ENCODE assay signal across 10 cellular contexts in genomic region chr5:23332650-23333251, GRCh38.
DNase-seq lines count a peak whose midpoint lies in the region; ATAC-seq and TF ChIP-seq lines count a peak whose summit lies in the region.
"Had no signal": no experiment of that assay in that cellular context is flagged by ENCODE, and none has a peak within 500 bp of the region (broad histone marks: within the 10 kb centered on the region; RNA-seq: fewer than 3 reads in every experiment).

No MANE protein-coding gene starts in this region.

- H3K4ac ChIP-seq in neuronal stem cell (ENCODE audit: low read length) = no peak overlapping the region

- H3K27me3 Mint-ChIP-seq in activated T-cell treated with anti-CD3 and anti-CD28 coated beads, Interleukin-2, amount 50 U/mL, for 24 hours = no peaks in the 10 kb centered on the region

- no peaks in the 10 kb centered on the region for H3K9me3 ChIP-seq in neuronal stem cell (replicated peaks in 1 of 2; ENCODE audit: control insufficient read depth in 2 of 2, insufficient read depth in 1 of 2, low read depth in 1 of 2, low read length in 2 of 2)
- H3K9me3 ChIP-seq: ascending aorta had no signal

- no peak overlapping the region for H2BK12ac ChIP-seq in neuronal stem cell (ENCODE audit: low read length)

- H2AK5ac ChIP-seq in neuronal stem cell (ENCODE audit: low read depth, low read length) = no peak overlapping the region

- H2AFZ ChIP-seq in neuronal stem cell (ENCODE audit: low read length) = no peak overlapping the region

- H3K36me3 ChIP-seq in neuronal stem cell (replicated peaks in 1 of 2; ENCODE audit: control insufficient read depth in 2 of 2, insufficient read depth in 2 of 2, low read length in 2 of 2) = no peaks in the 10 kb centered on the region
- H3K36me3 ChIP-seq: ascending aorta had no signal

- peaks cover 7% of the 10 kb centered on the region for H3K9me3 Mint-ChIP-seq in activated T-cell treated with anti-CD3 and anti-CD28 coated beads, Interleukin-2, amount 50 U/mL, for 24 hours

- H3K18ac ChIP-seq in neuronal stem cell (ENCODE audit: low read length) = no peak overlapping the region

- H3K14ac ChIP-seq in neuronal stem cell (ENCODE audit: low read length) = no peak overlapping the region

- no peak overlapping the region for H3K27ac Mint-ChIP-seq in activated T-cell treated with anti-CD3 and anti-CD28 coated beads, Interleukin-2, amount 50 U/mL, for 24 hours

- no CpG with 5 or more reads among the region's 1 CpG for WGBS in neuronal stem cell (ENCODE audit: extremely low coverage in 2 of 2, insufficient read length in 2 of 2, insufficient replicate concordance in 1 of 2), 2 donors

- CTCF ChIA-PET in RWPE1 (lab: Yijun Ruan, JAX) = interaction anchor here (0.5 to 1.7 kb wide), 5 partner anchors 124 to 1803 kb away, joined by 3 to 6 read pairs (median 3); no protein-coding TSS in a partner anchor

- H2BK15ac ChIP-seq in neuronal stem cell (ENCODE audit: low read length) = no peak overlapping the region

- no peak overlapping the region for H2BK5ac ChIP-seq in neuronal stem cell (ENCODE audit: low read length)

- H2BK120ac ChIP-seq in neuronal stem cell (ENCODE audit: low read depth, low read length) = no peak overlapping the region

- intact Hi-C loops in Right ventricle myocardium inferior (cut with DNase I) = no loop called here

- H3K27me3 ChIP-seq in foreskin keratinocyte (no peaks in the 10 kb centered on the region), neuronal stem cell (ENCODE audit: control insufficient read depth in 3 of 3, insufficient read depth in 3 of 3, low read depth in 1 of 3, low read length in 3 of 3) (no peaks in the 10 kb centered on the region)
- H3K27me3 ChIP-seq: ascending aorta had no signal

- H3K23ac ChIP-seq in neuronal stem cell (ENCODE audit: low read depth, low read length, poor library complexity) = no peak overlapping the region

- no peak overlapping the region for H3K4me3 Mint-ChIP-seq in activated T-cell treated with anti-CD3 and anti-CD28 coated beads, Interleukin-2, amount 50 U/mL, for 24 hours

- H4K8ac ChIP-seq in neuronal stem cell (ENCODE audit: low read depth, low read length) = no peak overlapping the region

- no peak overlapping the region for H4K91ac ChIP-seq in neuronal stem cell (ENCODE audit: low read depth, low read length, poor library complexity)

- peak; percentile 72 for ATAC-seq in foreskin keratinocyte
- ATAC-seq in HG02884 (IDR thresholded peaks at IDR 0.05; ENCODE audit: unreplicated experiment) = no peak
- ATAC-seq in Right ventricle myocardium inferior = no peak

- peak; percentile 45 for TF ChIP-seq CTCF in RWPE1 (conservative IDR thresholded peaks at IDR 0.05; ENCODE audit: low read depth)
- TF ChIP-seq CTCF in foreskin keratinocyte (conservative IDR thresholded peaks at IDR 0.05) = peak; percentile 66

- H3K4me1 Mint-ChIP-seq in activated T-cell treated with anti-CD3 and anti-CD28 coated beads, Interleukin-2, amount 50 U/mL, for 24 hours (ENCODE audit: low read depth) = no peaks in the 10 kb centered on the region

- POLR2A ChIA-PET in RWPE1 (lab: Yijun Ruan, JAX; ENCODE audit: low non-redundant PET) = no interaction called here

- H3K9ac ChIP-seq in neuronal stem cell (ENCODE audit: low read depth, low read length, poor library complexity) = no peak overlapping the region

- H3K36me3 Mint-ChIP-seq in activated T-cell treated with anti-CD3 and anti-CD28 coated beads, Interleukin-2, amount 50 U/mL, for 24 hours (ENCODE audit: low read depth) = no peaks in the 10 kb centered on the region

- H3K4me2 ChIP-seq in neuronal stem cell (ENCODE audit: insufficient read depth, low read length, poor library complexity, severe bottlenecking) = no peak overlapping the region

- no peaks in the 10 kb centered on the region for H3K79me1 ChIP-seq in neuronal stem cell (ENCODE audit: low read depth, low read length)

- H3K4me3 ChIP-seq in neuronal stem cell (ENCODE audit: low read length in 2 of 2) = no peak overlapping the region
- H3K4me3 ChIP-seq: ascending aorta had no signal

- H3K27ac ChIP-seq in RWPE1 (no peak overlapping the region), foreskin keratinocyte (no peak overlapping the region), neuronal stem cell (replicated peaks; ENCODE audit: low read length) (no peak overlapping the region)
- H3K27ac ChIP-seq: ascending aorta had no signal

- H3K4me1 ChIP-seq in foreskin keratinocyte (peaks cover 5% of the 10 kb centered on the region), neuronal stem cell (ENCODE audit: control insufficient read depth in 2 of 2, insufficient read depth in 1 of 2, low read depth in 1 of 2, low read length in 2 of 2) (no peaks in the 10 kb centered on the region)
- H3K4me1 ChIP-seq: ascending aorta had no signal

- DNase-seq in COR-L47 (lab: John Stamatoyannopoulos, UW) (peak; percentile 2), HuH-7 (ENCODE audit: low spot score) (peak; percentile 9), RWPE1 (ENCODE audit: low spot score) (peak; percentile 40), foreskin keratinocyte (peak in 1 of 2 donors; percentile 40), neuronal stem cell (ENCODE audit: low spot score) (no peak), Right ventricle myocardium inferior (ENCODE audit: missing footprints) (no peak)
- no peak for DNase-seq in activated T-cell treated with anti-CD3 and anti-CD28 coated beads, Interleukin-2, amount 50 U/mL, for 24 hours
- DNase-seq: foreskin fibroblast had no signal

Comparison
In these comparisons a context has a peak if more than half of its experiments do, and no peak if none do; other contexts are left out.
1. DNase-seq: peak in COR-L47 (single experiment), HuH-7 (single experiment) and RWPE1 (single experiment); none in activated T-cell treated with anti-CD3 and anti-CD28 coated beads, Interleukin-2, amount 50 U/mL, for 24 hours (single experiment), neuronal stem cell (single experiment) and Right ventricle myocardium inferior (single experiment).